In genomic region chr6:111482959-111483735, GRCh38 we compare ENCODE assay signal across 8 cellular contexts. TPM values are rescaled to one million over a fixed set of nuclear protein-coding genes. Genes with fewer than 3 reads are reported as not detected.
A peak's percentile ranks its signal among the peaks of the same experiment; 100 is the strongest.
DNase-seq lines count a peak whose midpoint lies in the region; ATAC-seq and TF ChIP-seq lines count a peak whose summit lies in the region.

REV3L (minus strand) TSS chr6:111483218; CDS start chr6:111482888, 330 bp downstream.

- peak; percentile 51 for ATAC-seq in activated naive CD8-positive, alpha-beta T cell treated with anti-CD3 and anti-CD28 coated beads, Interleukin-2, amount 50 U/mL, for 24 hours

- DNase-seq in GM06990 (ENCODE audit: extremely low read depth, insufficient read length) = peak; percentile 91
- peak; percentile 83 for DNase-seq in HFF-Myc (ENCODE audit: extremely low read depth, low read depth)
- peak; percentile 96 for DNase-seq in NB4 (ENCODE audit: low read depth)
- peak; percentile 88 for DNase-seq in SW480 (ENCODE audit: low spot score)
- DNase-seq in activated naive CD8-positive, alpha-beta T cell treated with anti-CD3 and anti-CD28 coated beads, Interleukin-2, amount 50 U/mL, for 24 hours = peak; percentile 89
- peak; percentile 96 for DNase-seq in cardiac septum (ENCODE audit: low spot score)
- peak; percentile 75 to 96 (median 83) for DNase-seq in posterior cingulate gyrus
- peak; percentile 95 for DNase-seq in type B pancreatic cell (ENCODE audit: extremely low spot score, unreplicated experiment)

- H3K27me3 Mint-ChIP-seq in activated naive CD8-positive, alpha-beta T cell treated with anti-CD3 and anti-CD28 coated beads, Interleukin-2, amount 50 U/mL, for 24 hours = no peaks in the 10 kb centered on the region
- H3K27me3 Mint-ChIP-seq in type B pancreatic cell = no peaks in the 10 kb centered on the region

- H3K9me3 Mint-ChIP-seq in activated naive CD8-positive, alpha-beta T cell treated with anti-CD3 and anti-CD28 coated beads, Interleukin-2, amount 50 U/mL, for 24 hours = no peaks in the 10 kb centered on the region
- peaks cover 8% of the 10 kb centered on the region for H3K9me3 Mint-ChIP-seq in type B pancreatic cell

- H3K27me3 ChIP-seq in GM06990 (replicated peaks; ENCODE audit: control insufficient read depth, insufficient read depth, low read length) = no peaks in the 10 kb centered on the region

- H3K4me3 Mint-ChIP-seq in activated naive CD8-positive, alpha-beta T cell treated with anti-CD3 and anti-CD28 coated beads, Interleukin-2, amount 50 U/mL, for 24 hours = peak within 1 kb of the TSS; percentile 95
- H3K4me3 Mint-ChIP-seq in type B pancreatic cell = peak within 1 kb of the TSS; percentile 98

- H3K36me3 Mint-ChIP-seq in activated naive CD8-positive, alpha-beta T cell treated with anti-CD3 and anti-CD28 coated beads, Interleukin-2, amount 50 U/mL, for 24 hours (ENCODE audit: low read depth) = peaks cover 13% of the 10 kb centered on the region
- peaks cover 14% of the 10 kb centered on the region for H3K36me3 Mint-ChIP-seq in type B pancreatic cell

- TF ChIP-seq CTCF in GM06990 (IDR thresholded peaks at IDR 0.05; ENCODE audit: insufficient read depth, low read length, poor library complexity, severe bottlenecking) = no peak
- no peak for TF ChIP-seq CTCF in HFF-Myc (IDR thresholded peaks at IDR 0.05; ENCODE audit: low read depth, low read length, missing control alignments)
- TF ChIP-seq CTCF in NB4 (IDR thresholded peaks at IDR 0.05; ENCODE audit: low read depth, low read length) = no peak
- peak; percentile 6 for TF ChIP-seq CTCF in type B pancreatic cell (conservative IDR thresholded peaks at IDR 0.05)

- H3K27ac Mint-ChIP-seq in activated naive CD8-positive, alpha-beta T cell treated with anti-CD3 and anti-CD28 coated beads, Interleukin-2, amount 50 U/mL, for 24 hours = peak within 1 kb of the TSS; percentile 98
- H3K27ac Mint-ChIP-seq in type B pancreatic cell = peak within 1 kb of the TSS; percentile 98

- H3K36me3 ChIP-seq in GM06990 (ENCODE audit: control insufficient read depth, insufficient read depth, low read length) = no peaks in the 10 kb centered on the region; the same call in 1 of the 2 replicates

- intact Hi-C loops in cardiac septum (cut with DNase I) (loop anchor here (1.0 to 10.0 kb wide), 8 partner anchors 69 to 562 kb away; partner anchors contain the start of gene TRAF3IP2), posterior cingulate gyrus (cut with DNase I) (loop anchor here (5.0 to 10.0 kb wide), 3 partner anchors 61 to 162 kb away; no protein-coding TSS in a partner anchor)

- peak; percentile 65 for TF ChIP-seq POLR2A in NB4 (IDR thresholded peaks at IDR 0.05; ENCODE audit: extremely low read depth, insufficient read length)

- peaks cover 57% of the 10 kb centered on the region for H3K4me1 Mint-ChIP-seq in activated naive CD8-positive, alpha-beta T cell treated with anti-CD3 and anti-CD28 coated beads, Interleukin-2, amount 50 U/mL, for 24 hours
- peaks cover 21% of the 10 kb centered on the region for H3K4me1 Mint-ChIP-seq in type B pancreatic cell (ENCODE audit: unreplicated experiment)

- H3K4me3 ChIP-seq in GM06990 (replicated peaks; ENCODE audit: low read depth, low read length) (peak within 1 kb of the TSS; percentile 94), HFF-Myc (replicated peaks; ENCODE audit: low read depth, low read length) (peak within 1 kb of the TSS; percentile 91), NB4 (ENCODE audit: low read depth, low read length) (peak within 1 kb of the TSS; percentile 90)

RNA-seq across cellular contexts. Expression of gene REV3L, which starts in this region (rescaled TPM):
- 17.8 TPM for total RNA-seq in cardiac septum
- total RNA-seq in type B pancreatic cell (ENCODE audit: low replicate concordance) = 28.5 and 34.4 TPM in 2 replicates

Comparison
In these comparisons a context has a peak if more than half of its experiments do, and no peak if none do; other contexts are left out.
1. Peak in every context shown above with its lines: DNase-seq, ATAC-seq and H3K4me3 ChIP-seq.